Comparison of ENCODE assay signal across 14 cellular contexts in the genomic region with DNA sequence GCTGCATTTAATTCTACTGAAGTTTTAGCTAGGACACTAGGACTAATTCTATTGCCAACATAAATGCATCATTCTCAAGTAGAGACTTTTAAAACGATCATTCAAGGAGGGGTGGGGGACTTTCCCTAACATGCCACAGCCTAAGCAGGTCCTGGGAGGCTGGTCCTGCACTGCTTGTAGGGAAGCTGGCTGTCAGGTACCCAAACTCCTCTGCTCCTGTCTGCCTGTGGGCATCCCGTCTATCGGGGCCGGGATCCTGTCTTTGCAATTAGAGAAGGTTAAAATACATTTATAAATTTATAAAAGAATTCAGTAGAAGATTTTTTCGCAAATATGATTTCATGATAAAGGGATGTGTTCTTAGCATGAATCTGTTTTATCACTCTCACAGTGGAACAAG. TPM values are rescaled to one million over a fixed set of nuclear protein-coding genes. Genes with fewer than 3 reads are reported as not detected.
DNase-seq lines count a peak whose midpoint lies in the region; ATAC-seq and TF ChIP-seq lines count a peak whose summit lies in the region.
"Had no signal": no experiment of that assay in that cellular context is flagged by ENCODE, and none has a peak within 500 bp of the region (broad histone marks: within the 10 kb centered on the region; RNA-seq: fewer than 3 reads in every experiment).

No MANE protein-coding gene starts in this region.

- TF ChIP-seq CTCF in CD4-positive, alpha-beta T cell (IDR thresholded peaks at IDR 0.05): no peak

- H3K27ac ChIP-seq in BLaER1: no peak overlapping the region
- H3K27ac ChIP-seq in CD4-positive, alpha-beta T cell (ENCODE audit: low read depth, low read length): no peak overlapping the region
- H3K27ac ChIP-seq: C4-2B had no signal

- H3K9me3 ChIP-seq in BLaER1: peaks cover 14% of the 10 kb centered on the region; the same call in 1 of the 2 replicates
- H3K9me3 ChIP-seq in CD4-positive, alpha-beta T cell (ENCODE audit: control insufficient read depth, low read length): no peaks in the 10 kb centered on the region

- peaks cover 18% of the 10 kb centered on the region for H3K36me3 Mint-ChIP-seq in CD4-positive, alpha-beta T cell (ENCODE audit: low read depth)

- intact Hi-C loops in CD4-positive, alpha-beta T cell (cut with DNase I, micrococcal nuclease): no loop called here

- no peaks in the 10 kb centered on the region for H3K27me3 ChIP-seq in BLaER1
- H3K27me3 ChIP-seq in CD4-positive, alpha-beta T cell (ENCODE audit: control insufficient read depth, insufficient read depth, low read length): no peaks in the 10 kb centered on the region

- CTCF ChIA-PET in CD4-positive, alpha-beta T cell (lab: Charles Lee): no interaction called here

- no peaks in the 10 kb centered on the region for H3K9me3 Mint-ChIP-seq in CD4-positive, alpha-beta T cell

- no peaks in the 10 kb centered on the region for H4K20me1 ChIP-seq in BLaER1

- H3K36me3 ChIP-seq in BLaER1: no peaks in the 10 kb centered on the region

- H3K4me3 ChIP-seq in BLaER1: no peak overlapping the region

- H3K4me1 Mint-ChIP-seq in CD4-positive, alpha-beta T cell (ENCODE audit: low read depth): peaks cover 26% of the 10 kb centered on the region
- H3K4me1 Mint-ChIP-seq: B cell had no signal

- H3K4me3 Mint-ChIP-seq in CD4-positive, alpha-beta T cell: no peak overlapping the region
- H3K4me3 Mint-ChIP-seq: B cell; CD4-positive, alpha-beta memory T cell had no signal

- H3K9ac ChIP-seq in BLaER1: no peak overlapping the region

- DNase-seq in CD4-positive, alpha-beta T cell: no peak
- DNase-seq in mesenteric fat pad (ENCODE audit: low spot score): peak; percentile 28
- peak; percentile 9 for DNase-seq in ureter (ENCODE audit: low spot score)
- DNase-seq in stimulated activated CD4-positive, alpha-beta T cell treated with anti-CD3 and anti-CD28 coated beads, Interleukin-2, amount 100 ng/mL, for 48 hours: no peak
- DNase-seq: CD4-positive, alpha-beta memory T cell; DMS153; DMS79; GDM1; GOT3; H7 had no signal

- H3K4me1 ChIP-seq in BLaER1: peaks cover 59% of the 10 kb centered on the region

- peak overlapping the region; percentile 76 for H3K4me2 ChIP-seq in BLaER1

- no peaks in the 10 kb centered on the region for H3K27me3 Mint-ChIP-seq in CD4-positive, alpha-beta T cell
- H3K27me3 Mint-ChIP-seq: CD4-positive, alpha-beta memory T cell had no signal

- H3K27ac Mint-ChIP-seq in CD4-positive, alpha-beta T cell: peak overlapping the region; percentile 36
- H3K27ac Mint-ChIP-seq: B cell had no signal

- no peak for ATAC-seq in CD4-positive, alpha-beta T cell (ENCODE audit: poor library complexity)
- no peak for ATAC-seq in HG03439 (IDR thresholded peaks at IDR 0.05; ENCODE audit: unreplicated experiment)

- POLR2A ChIA-PET in CD4-positive, alpha-beta T cell (lab: Charles Lee): interaction anchor here (1.2 to 1.7 kb wide), 2 partner anchors 16 to 23 kb away, joined by 4 to 5 read pairs; no protein-coding TSS in a partner anchor

RNA-seq across cellular contexts. Expression of a gene that starts 51.6 kb away (rescaled TPM):
- total RNA-seq in CD4-positive, alpha-beta T cell: 10 to 100 TPM; 17.4 to 19.3 TPM
- 49.1 TPM for total RNA-seq in mesenteric fat pad
- 53.9 TPM for total RNA-seq in ureter

Comparison
In these comparisons a context has a peak if more than half of its experiments do, and no peak if none do; other contexts are left out.
1. DNase-seq: peak in mesenteric fat pad (single experiment) and ureter (single experiment); none in CD4-positive, alpha-beta T cell (0 of 10) and stimulated activated CD4-positive, alpha-beta T cell treated with anti-CD3 and anti-CD28 coated beads, Interleukin-2, amount 100 ng/mL, for 48 hours (0 of 2).